Comparison of ENCODE assay signal across 13 cellular contexts in the genomic region with DNA sequence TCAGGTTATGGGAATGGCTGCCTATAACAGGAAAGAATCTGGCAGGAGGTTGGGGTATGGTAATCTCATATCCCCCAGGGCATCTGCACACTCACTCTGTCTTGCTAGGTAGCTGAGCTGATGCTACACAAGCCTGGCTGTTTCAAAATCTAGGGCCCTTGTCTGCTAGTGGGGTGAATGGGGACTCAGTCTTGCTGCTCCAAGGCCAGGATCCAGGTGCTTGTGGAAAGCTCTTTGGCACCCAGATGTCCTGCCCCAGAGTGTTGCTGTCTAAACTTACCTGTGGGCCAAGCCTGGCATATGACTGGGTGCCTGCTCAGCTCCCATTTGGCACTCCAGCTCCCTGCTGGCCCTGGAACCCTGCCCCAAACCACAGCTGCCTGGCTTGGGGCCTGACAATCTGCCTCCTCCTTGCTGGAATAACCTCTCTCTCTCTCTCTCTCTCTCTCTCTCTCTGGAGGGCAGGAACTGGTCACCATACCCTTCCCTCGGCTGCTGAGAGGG.
DNase-seq lines count a peak whose midpoint lies in the region; ATAC-seq, FAIRE-seq and TF ChIP-seq lines count a peak whose summit lies in the region.
"Had no signal": no experiment of that assay in that cellular context is flagged by ENCODE, and none has a peak within 500 bp of the region (broad histone marks: within the 10 kb centered on the region; RNA-seq: fewer than 3 reads in every experiment).

No MANE protein-coding gene starts in this region.

- no peak for TF ChIP-seq POLR2A in gastroesophageal sphincter (IDR thresholded peaks at IDR 0.05)

- no TSS peak for BruUV-seq in Caco-2 (replicated peaks; lab: Mats Ljungman, UMichigan)

- no peak for TF ChIP-seq EP300 in gastroesophageal sphincter (IDR thresholded peaks at IDR 0.05)

- POLR2A ChIA-PET in Caco-2 (lab: Charles Lee) = no interaction called here

- H3K27ac ChIP-seq in lung (ENCODE audit: low read depth in 1 of 2, low read length in 1 of 2) (no peak overlapping the region), gastroesophageal sphincter (no peak overlapping the region)
- H3K27ac ChIP-seq: spleen had no signal

- H3K36me3 ChIP-seq in Caco-2 (ENCODE audit: control insufficient read depth, insufficient read depth, low read length) = no peaks in the 10 kb centered on the region
- H3K36me3 ChIP-seq in bronchial epithelial cell (ENCODE audit: control insufficient read depth, insufficient read depth, low read length) = no peaks in the 10 kb centered on the region
- H3K36me3 ChIP-seq in lung (ENCODE audit: control insufficient read depth in 2 of 2, insufficient read depth in 2 of 2, low read length in 2 of 2) = no peaks in the 10 kb centered on the region
- no peaks in the 10 kb centered on the region for H3K36me3 ChIP-seq in gastroesophageal sphincter
- H3K36me3 ChIP-seq: spleen had no signal

- FAIRE-seq in bronchial epithelial cell (lab: Jason Lieb, UNC) = no peak
- FAIRE-seq: GM12878 had no signal

- no peaks in the 10 kb centered on the region for H3K27me3 Mint-ChIP-seq in Caco-2 (ENCODE audit: insufficient read depth, unreplicated experiment)
- peaks cover 9% of the 10 kb centered on the region for H3K27me3 Mint-ChIP-seq in activated T-helper 1 cell treated with anti-CD3 and anti-CD28 coated beads, Interleukin-12 subunit alpha, Interleukin-12 subunit beta, Interleukin-2, Interleukin-4 antibody, amounts not matched to agents 30 ng/mL and 10 ng/mL and 1 ng/mL, durations not matched to agents 14 hours and 24 hours and 36 hours (ENCODE audit: insufficient read depth)

- H3K4me3 ChIP-seq in Caco-2 (ENCODE audit: low read depth, low read length) = no peak overlapping the region
- H3K4me3 ChIP-seq in bronchial epithelial cell (ENCODE audit: low read depth, low read length) = no peak overlapping the region
- H3K4me3 ChIP-seq in lung = no peak overlapping the region
- no peak overlapping the region for H3K4me3 ChIP-seq in gastroesophageal sphincter
- H3K4me3 ChIP-seq: GM12878, spleen had no signal

- H3K27ac Mint-ChIP-seq in Caco-2 (ENCODE audit: unreplicated experiment) = peak overlapping the region; percentile 7
- no peak overlapping the region for H3K27ac Mint-ChIP-seq in activated T-helper 1 cell treated with anti-CD3 and anti-CD28 coated beads, Interleukin-12 subunit alpha, Interleukin-12 subunit beta, Interleukin-2, Interleukin-4 antibody, amounts not matched to agents 30 ng/mL and 10 ng/mL and 1 ng/mL, durations not matched to agents 14 hours and 24 hours and 36 hours
- H3K27ac Mint-ChIP-seq: T-helper 1 cell treated with Interleukin-12 subunit alpha and Interleukin-12 subunit beta and Interleukin-4 antibody, amounts not matched to agents 30 μg/mL and 1 μg/mL, for 36 hours had no signal

- no peaks in the 10 kb centered on the region for H3K9me3 Mint-ChIP-seq in Caco-2 (ENCODE audit: unreplicated experiment)
- H3K9me3 Mint-ChIP-seq in activated T-helper 1 cell treated with anti-CD3 and anti-CD28 coated beads, Interleukin-12 subunit alpha, Interleukin-12 subunit beta, Interleukin-2, Interleukin-4 antibody, amounts not matched to agents 30 ng/mL and 10 ng/mL and 1 ng/mL, durations not matched to agents 14 hours and 24 hours and 36 hours = no peaks in the 10 kb centered on the region
- H3K9me3 Mint-ChIP-seq: T-helper 1 cell treated with Interleukin-12 subunit alpha and Interleukin-12 subunit beta and Interleukin-4 antibody, amounts not matched to agents 30 μg/mL and 1 μg/mL, for 36 hours had no signal

- 45 to 69% methylated on average over 1 of the region's 1 CpG for WGBS in lung, 2 donors
- 50% methylated on average over 1 of the region's 1 CpG; no CpG with 5 or more reads in 1 of the 2 donors for WGBS in gastroesophageal sphincter (ENCODE audit: low coverage in 1 of 2), 2 donors

- H3K27me3 ChIP-seq in Caco-2 (replicated peaks; ENCODE audit: control insufficient read depth, insufficient read depth, low read length) = no peaks in the 10 kb centered on the region
- no peaks in the 10 kb centered on the region for H3K27me3 ChIP-seq in bronchial epithelial cell (ENCODE audit: control insufficient read depth, insufficient read depth, low read length)
- H3K27me3 ChIP-seq in lung (ENCODE audit: control insufficient read depth, insufficient read depth) = no peaks in the 10 kb centered on the region
- H3K27me3 ChIP-seq in gastroesophageal sphincter = no peaks in the 10 kb centered on the region
- H3K27me3 ChIP-seq: spleen had no signal

- no peak overlapping the region for H3K4me3 Mint-ChIP-seq in Caco-2 (ENCODE audit: unreplicated experiment)
- H3K4me3 Mint-ChIP-seq in activated T-helper 1 cell treated with anti-CD3 and anti-CD28 coated beads, Interleukin-12 subunit alpha, Interleukin-12 subunit beta, Interleukin-2, Interleukin-4 antibody, amounts not matched to agents 30 ng/mL and 10 ng/mL and 1 ng/mL, durations not matched to agents 14 hours and 24 hours and 36 hours = no peak overlapping the region
- H3K4me3 Mint-ChIP-seq: T-helper 1 cell treated with Interleukin-12 subunit alpha and Interleukin-12 subunit beta and Interleukin-4 antibody, amounts not matched to agents 30 μg/mL and 1 μg/mL, for 36 hours had no signal

- H3K9me3 ChIP-seq in Caco-2 (no peaks in the 10 kb centered on the region), lung (ENCODE audit: control insufficient read depth in 2 of 2, insufficient read depth in 1 of 2, low read length in 1 of 2) (peaks cover 0 to 2% of the 10 kb centered on the region in 2 donors), gastroesophageal sphincter (no peaks in the 10 kb centered on the region)
- H3K9me3 ChIP-seq: spleen had no signal

- CTCF ChIA-PET in Caco-2 (lab: Charles Lee) = interaction anchor here (0.7 kb wide), 1 partner anchor 73 kb away, joined by 3 read pairs; no protein-coding TSS in a partner anchor

- peaks cover 27% of the 10 kb centered on the region for H3K4me1 Mint-ChIP-seq in Caco-2 (ENCODE audit: low read depth, unreplicated experiment)
- no peaks in the 10 kb centered on the region for H3K4me1 Mint-ChIP-seq in activated T-helper 1 cell treated with anti-CD3 and anti-CD28 coated beads, Interleukin-12 subunit alpha, Interleukin-12 subunit beta, Interleukin-2, Interleukin-4 antibody, amounts not matched to agents 30 ng/mL and 10 ng/mL and 1 ng/mL, durations not matched to agents 14 hours and 24 hours and 36 hours (ENCODE audit: low read depth)

- DNase-seq in Caco-2 (no peak), NCI-H2107 treated with DMSO at 0.1 percent for 48 hours (lab: John Stamatoyannopoulos, UW; ENCODE audit: unreplicated experiment) (peak; percentile 80), bronchial epithelial cell (ENCODE audit: low read depth) (peak; percentile 79), lung (ENCODE audit: low spot score) (peak; percentile 49)
- DNase-seq in activated T-helper 1 cell treated with anti-CD3 and anti-CD28 coated beads, Interleukin-12 subunit alpha, Interleukin-12 subunit beta, Interleukin-2, Interleukin-4 antibody, amounts not matched to agents 30 ng/mL and 10 ng/mL and 1 ng/mL, durations not matched to agents 14 hours and 24 hours and 36 hours (ENCODE audit: low spot score) = no peak
- DNase-seq: activated CD8-positive, alpha-beta memory T cell treated with anti-CD3 and anti-CD28 coated beads, Interleukin-2, amount 50 U/mL, for 4 hours; NCI-H526 treated with DMSO at 0.1 percent for 48 hours; spleen had no signal

- intact Hi-C loops in Caco-2 (cut with micrococcal nuclease; ENCODE audit: unreplicated experiment) = no loop called here
- intact Hi-C loops in activated T-helper 1 cell treated with anti-CD3 and anti-CD28 coated beads, Interleukin-12 subunit alpha, Interleukin-12 subunit beta, Interleukin-2, Interleukin-4 antibody, amounts not matched to agents 30 ng/mL and 10 ng/mL and 1 ng/mL, durations not matched to agents 14 hours and 24 hours and 36 hours (cut with micrococcal nuclease) = no loop called here

- no peak for TF ChIP-seq CTCF in Caco-2 (IDR thresholded peaks at IDR 0.05; ENCODE audit: insufficient read depth in 1 of 2, low read depth in 1 of 2, low read length in 1 of 2, severe bottlenecking in 1 of 2, unreplicated experiment in 1 of 2)
- TF ChIP-seq CTCF in bronchial epithelial cell (IDR thresholded peaks at IDR 0.05; ENCODE audit: insufficient read depth, low read length, severe bottlenecking) = no peak
- TF ChIP-seq CTCF in lung (IDR thresholded peaks at IDR 0.05; ENCODE audit: control extremely low read depth, extremely low read depth) = no peak
- no peak for TF ChIP-seq CTCF in gastroesophageal sphincter (IDR thresholded peaks at IDR 0.05)

- no peaks in the 10 kb centered on the region for H3K36me3 Mint-ChIP-seq in Caco-2 (ENCODE audit: insufficient read depth, unreplicated experiment)
- no peaks in the 10 kb centered on the region for H3K36me3 Mint-ChIP-seq in activated T-helper 1 cell treated with anti-CD3 and anti-CD28 coated beads, Interleukin-12 subunit alpha, Interleukin-12 subunit beta, Interleukin-2, Interleukin-4 antibody, amounts not matched to agents 30 ng/mL and 10 ng/mL and 1 ng/mL, durations not matched to agents 14 hours and 24 hours and 36 hours (ENCODE audit: low read depth)

- H3K4me1 ChIP-seq in Caco-2 (peaks cover 18% of the 10 kb centered on the region), lung (ENCODE audit: control insufficient read depth in 2 of 2, insufficient read depth in 2 of 2, low read length in 2 of 2) (peaks cover 0 to 2% of the 10 kb centered on the region in 2 donors), gastroesophageal sphincter (no peaks in the 10 kb centered on the region)
- H3K4me1 ChIP-seq: spleen had no signal

- ATAC-seq in lung (ENCODE audit: insufficient read depth, low FRiP score) = peak; percentile 53
- no peak for ATAC-seq in GM21529 (IDR thresholded peaks at IDR 0.05; ENCODE audit: unreplicated experiment)
- no peak for ATAC-seq in HG03378 (IDR thresholded peaks at IDR 0.05; ENCODE audit: unreplicated experiment)
- no peak for ATAC-seq in gastroesophageal sphincter
- ATAC-seq: GM12878 had no signal

Comparison
In these comparisons a context has a peak if more than half of its experiments do, and no peak if none do; other contexts are left out.
1. DNase-seq: peak in NCI-H2107 treated with DMSO at 0.1 percent for 48 hours (single experiment), bronchial epithelial cell (single experiment) and lung (single experiment); none in Caco-2 (0 of 2) and activated T-helper 1 cell treated with anti-CD3 and anti-CD28 coated beads, Interleukin-12 subunit alpha, Interleukin-12 subunit beta, Interleukin-2, Interleukin-4 antibody, amounts not matched to agents 30 ng/mL and 10 ng/mL and 1 ng/mL, durations not matched to agents 14 hours and 24 hours and 36 hours (single experiment).